ENCODE assay signal across 1 cellular context in the genomic region with DNA sequence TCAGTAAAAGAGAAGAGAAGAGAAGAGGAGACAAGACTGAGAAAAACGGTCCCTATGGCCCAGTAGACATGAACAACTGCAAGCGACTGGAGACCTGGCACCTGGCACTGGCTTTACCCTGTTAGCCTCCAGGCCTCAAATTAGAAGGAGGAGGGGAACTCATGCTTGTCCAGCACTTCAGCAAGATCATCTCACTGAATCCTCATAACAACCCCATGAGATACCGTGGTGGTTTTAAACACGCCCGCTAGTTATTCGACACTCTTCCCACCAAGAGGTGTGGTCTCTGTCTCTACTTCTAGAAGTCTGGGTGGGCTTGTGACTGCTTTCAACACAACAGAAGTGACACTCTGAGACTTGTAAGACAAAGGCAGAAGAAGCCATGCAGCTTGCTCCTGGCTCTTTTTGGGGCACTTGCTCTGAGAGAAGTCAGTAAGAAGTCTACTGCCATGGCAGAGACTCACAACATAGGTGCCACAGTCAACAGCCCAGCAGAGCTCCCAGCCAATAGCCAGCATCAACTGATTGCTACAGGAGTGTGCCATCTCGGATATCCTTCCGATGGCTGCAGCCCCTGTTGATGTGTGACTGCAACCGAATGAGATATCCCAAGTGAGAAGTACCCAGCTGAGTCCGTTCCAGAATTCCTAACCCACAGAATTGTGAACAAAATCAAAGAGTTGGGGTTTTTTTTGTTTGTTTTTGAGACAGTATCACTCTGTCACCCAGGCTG.
TF ChIP-seq lines count a peak whose summit lies in the region.

No MANE protein-coding gene starts in this region.

TF ChIP-seq in H1, 55 proteins besides CTCF, POLR2A, EP300 and RAD21:
- TF ChIP-seq CHD1 (IDR thresholded peaks at IDR 0.05; ENCODE audit: low read depth, low read length) (no peak), KDM1A (IDR thresholded peaks at IDR 0.05; ENCODE audit: borderline replicate concordance, low read length) (no peak), PHF8 (conservative IDR thresholded peaks at IDR 0.05; ENCODE audit: low read depth, low read length) (no peak), RNF2 (IDR thresholded peaks at IDR 0.05; ENCODE audit: borderline replicate concordance, low read depth, low read length, missing control alignments, poor library complexity, severe bottlenecking) (no peak), SIN3A (conservative IDR thresholded peaks at IDR 0.05 in 1 of 2, IDR thresholded peaks at IDR 0.05 in 1 of 2; ENCODE audit: low read depth in 1 of 2, low read length in 2 of 2) (no peak), SIX5 (IDR thresholded peaks at IDR 0.05; ENCODE audit: low read depth, low read length) (no peak), HDAC6 (IDR thresholded peaks at IDR 0.05; ENCODE audit: low read depth, low read length) (no peak), POLR2AphosphoS5 (IDR thresholded peaks at IDR 0.05; ENCODE audit: low read depth, low read length) (no peak), YY1 (IDR thresholded peaks at IDR 0.05; ENCODE audit: low read depth, low read length) (no peak), JUN (IDR thresholded peaks at IDR 0.05; ENCODE audit: low read depth, low read length) (no peak), EZH2 (IDR thresholded peaks at IDR 0.05; ENCODE audit: low read depth, low read length, severe bottlenecking) (no peak), CBX8 (IDR thresholded peaks at IDR 0.05; ENCODE audit: borderline replicate concordance, low read depth, low read length) (no peak), TAF1 (IDR thresholded peaks at IDR 0.05; ENCODE audit: low read depth, low read length) (no peak), KDM4A (IDR thresholded peaks at IDR 0.05; ENCODE audit: low read depth, low read length, severe bottlenecking) (no peak), CTBP2 (IDR thresholded peaks at IDR 0.05; ENCODE audit: borderline replicate concordance, insufficient read depth, insufficient read length, low read length) (no peak)
- TF ChIP-seq, protein P1, sequence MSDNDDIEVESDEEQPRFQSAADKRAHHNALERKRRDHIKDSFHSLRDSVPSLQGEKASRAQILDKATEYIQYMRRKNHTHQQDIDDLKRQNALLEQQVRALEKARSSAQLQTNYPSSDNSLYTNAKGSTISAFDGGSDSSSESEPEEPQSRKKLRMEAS (IDR thresholded peaks at IDR 0.05): no peak
